Comparison of ENCODE assay signal across 18 cellular contexts in genomic region chr10:78690354-78691111, GRCh38.
A peak's percentile ranks its signal among the peaks of the same experiment; 100 is the strongest.
DNase-seq lines count a peak whose midpoint lies in the region; ATAC-seq and TF ChIP-seq lines count a peak whose summit lies in the region.
"Had no signal": no experiment of that assay in that cellular context is flagged by ENCODE, and none has a peak within 500 bp of the region (broad histone marks: within the 10 kb centered on the region; RNA-seq: fewer than 3 reads in every experiment).

No MANE protein-coding gene starts in this region.

- no peak for TF ChIP-seq POLR2A in gastroesophageal sphincter (IDR thresholded peaks at IDR 0.05)

- no peaks in the 10 kb centered on the region for H3K9me3 Mint-ChIP-seq in type B pancreatic cell
- H3K9me3 Mint-ChIP-seq in H9 = no peaks in the 10 kb centered on the region; a peak in 1 of 5 replicates
- H3K9me3 Mint-ChIP-seq: HFFc6 had no signal

- intact Hi-C loops in cardiac septum (cut with DNase I) (no loop called here), sciatic nerve (cut with DNase I) (no loop called here)

- H3K27ac ChIP-seq in right atrium auricular region (no peak overlapping the region), gastroesophageal sphincter (peak overlapping the region in 3 of 4 donors; percentile 85 to 89 (median 85)), H9 (ENCODE audit: insufficient read length, low read depth, low read length) (no peak overlapping the region)
- H3K27ac ChIP-seq: 22Rv1, BLaER1, HL-60 had no signal

- no peak for TF ChIP-seq EP300 in gastroesophageal sphincter (IDR thresholded peaks at IDR 0.05)

- no peaks in the 10 kb centered on the region for H3K23me2 ChIP-seq in H9 (ENCODE audit: insufficient read length, low read depth, low read length, poor library complexity, severe bottlenecking)

- no peak overlapping the region for H3K4ac ChIP-seq in H9 (ENCODE audit: low read depth, low read length)

- H4K20me1 ChIP-seq in H9 (ENCODE audit: control insufficient read depth, insufficient read depth, insufficient read length) = no peaks in the 10 kb centered on the region
- H4K20me1 ChIP-seq: BLaER1 had no signal

- H2BK5ac ChIP-seq in H9 (ENCODE audit: insufficient read length, low read length) = no peak overlapping the region

- peaks cover 0 to 14% of the 10 kb centered on the region in 2 donors for H3K4me1 ChIP-seq in right atrium auricular region
- peaks cover 0 to 64% (median 15%) of the 10 kb centered on the region in 3 donors for H3K4me1 ChIP-seq in gastroesophageal sphincter
- H3K4me1 ChIP-seq in H9 (ENCODE audit: insufficient read depth, low read length) = no peaks in the 10 kb centered on the region

- H2AK5ac ChIP-seq in H9 (ENCODE audit: insufficient read length, low read length) = no peak overlapping the region

- H3T11ph ChIP-seq in H9 (ENCODE audit: low read length) = no peak overlapping the region

- TF ChIP-seq CTCF in right atrium auricular region (IDR thresholded peaks at IDR 0.05) = no peak
- TF ChIP-seq CTCF in gastroesophageal sphincter (IDR thresholded peaks at IDR 0.05) = no peak
- no peak for TF ChIP-seq CTCF in type B pancreatic cell (conservative IDR thresholded peaks at IDR 0.05)
- TF ChIP-seq CTCF in H9 (conservative IDR thresholded peaks at IDR 0.05) = no peak

- H3K36me3 Mint-ChIP-seq in type B pancreatic cell (no peaks in the 10 kb centered on the region), H9 (ENCODE audit: insufficient read depth in 1 of 3, low read depth in 3 of 3) (no peaks in the 10 kb centered on the region)
- H3K36me3 Mint-ChIP-seq: CD8-positive, alpha-beta memory T cell had no signal

- no peak overlapping the region for H2BK15ac ChIP-seq in H9 (ENCODE audit: low read depth, low read length)

- no peak overlapping the region for H3K4me2 ChIP-seq in H9 (ENCODE audit: insufficient read depth, insufficient read length, low read length)

- H3K56ac ChIP-seq in H9 (ENCODE audit: insufficient read length, low read depth, low read length) = no peak overlapping the region

- WGBS in gastroesophageal sphincter (ENCODE audit: low coverage in 1 of 2), 2 donors = 79 to 80% methylated on average over 1 to 2 of the region's 3 CpGs
- no CpG with 5 or more reads among the region's 3 CpGs for WGBS in H9 (ENCODE audit: extremely low coverage, insufficient read length, low lambda C conversion rate)

- H4K8ac ChIP-seq in H9 (replicated peaks; ENCODE audit: insufficient read length, low read depth, low read length) = no peak overlapping the region

- no peak overlapping the region for H3K4me3 Mint-ChIP-seq in type B pancreatic cell
- no peak overlapping the region for H3K4me3 Mint-ChIP-seq in H9
- H3K4me3 Mint-ChIP-seq: CD8-positive, alpha-beta memory T cell; HFFc6 had no signal

- H3K36me3 ChIP-seq in right atrium auricular region (no peaks in the 10 kb centered on the region), gastroesophageal sphincter (no peaks in the 10 kb centered on the region)
- H3K36me3 ChIP-seq: BLaER1 had no signal

- H3K4me1 Mint-ChIP-seq in type B pancreatic cell (ENCODE audit: unreplicated experiment) (peaks cover 43% of the 10 kb centered on the region), H9 (peaks cover 3 to 4% of the 10 kb centered on the region in 2 experiments; a peak in 2 of 4 replicates)
- H3K4me1 Mint-ChIP-seq: CD8-positive, alpha-beta memory T cell had no signal

- H3K27me3 ChIP-seq in right atrium auricular region = no peaks in the 10 kb centered on the region
- no peaks in the 10 kb centered on the region for H3K27me3 ChIP-seq in gastroesophageal sphincter
- H3K27me3 ChIP-seq in H9 (ENCODE audit: insufficient read depth, low read length) = no peaks in the 10 kb centered on the region
- H3K27me3 ChIP-seq: BLaER1 had no signal

- no peaks in the 10 kb centered on the region for H3K79me2 ChIP-seq in H9 (ENCODE audit: insufficient read depth, low read length)

- H3K23ac ChIP-seq in H9 (ENCODE audit: insufficient read length, low read depth, low read length) = no peak overlapping the region

- H2BK12ac ChIP-seq in H9 (ENCODE audit: insufficient read length, low read depth, low read length) = no peak overlapping the region

- H4K91ac ChIP-seq in H9 (ENCODE audit: insufficient read length, low read depth, low read length) = no peak overlapping the region

- no peak overlapping the region for H4K5ac ChIP-seq in H9 (ENCODE audit: insufficient read length, low read depth, low read length)

- no peak overlapping the region for H2BK120ac ChIP-seq in H9 (ENCODE audit: low read depth, low read length, poor library complexity, severe bottlenecking)

- H3K14ac ChIP-seq in H9 (ENCODE audit: insufficient read depth, low read length) = no peak overlapping the region

- no peak overlapping the region for H2BK20ac ChIP-seq in H9 (ENCODE audit: low read depth, low read length, poor library complexity, severe bottlenecking)

- H3K9me3 ChIP-seq in right atrium auricular region = no peaks in the 10 kb centered on the region
- H3K9me3 ChIP-seq in gastroesophageal sphincter = no peaks in the 10 kb centered on the region
- no peaks in the 10 kb centered on the region for H3K9me3 ChIP-seq in H9 (ENCODE audit: control insufficient read depth, low read depth, low read length)
- H3K9me3 ChIP-seq: BLaER1, Caco-2 had no signal

- no peak overlapping the region for H3K18ac ChIP-seq in H9 (ENCODE audit: insufficient read length, low read depth, low read length)

- H3K27ac Mint-ChIP-seq in type B pancreatic cell (no peak overlapping the region), H9 (no peak overlapping the region)
- H3K27ac Mint-ChIP-seq: HFFc6 had no signal

- H2AFZ ChIP-seq in H9 (ENCODE audit: low read length) = no peak overlapping the region

- no peak overlapping the region for H3K9ac ChIP-seq in H9 (ENCODE audit: extremely low read depth, insufficient read length, low read length)
- H3K9ac ChIP-seq: BLaER1 had no signal

- H3K79me1 ChIP-seq in H9 (ENCODE audit: insufficient read depth, low read depth, low read length, poor library complexity, severe bottlenecking) = no peaks in the 10 kb centered on the region

- ATAC-seq in gastroesophageal sphincter = no peak
- peak; percentile 8 for ATAC-seq in sciatic nerve

- H3K4me3 ChIP-seq in right atrium auricular region (no peak overlapping the region), gastroesophageal sphincter (no peak overlapping the region)
- H3K4me3 ChIP-seq: BLaER1 had no signal

- H3K27me3 Mint-ChIP-seq in type B pancreatic cell (no peaks in the 10 kb centered on the region), H9 (ENCODE audit: low read depth) (peaks cover 11% of the 10 kb centered on the region)

- peak; percentile 59 for DNase-seq in right atrium auricular region (ENCODE audit: low spot score)
- no peak for DNase-seq in cardiac septum (ENCODE audit: low spot score)
- no peak for DNase-seq in sciatic nerve (ENCODE audit: low spot score)
- DNase-seq in type B pancreatic cell (ENCODE audit: extremely low spot score, unreplicated experiment) = peak; percentile 22
- DNase-seq in H9 = no peak
- no peak for DNase-seq in T-helper 2 cell
- DNase-seq in AG20443 (ENCODE audit: low spot score) = no peak
- DNase-seq: AML-193; Caco-2; CD8-positive, alpha-beta memory T cell; DND-41; GF-D8; HCEC 1CT; HFFc6 had no signal

Comparison
In these comparisons a context has a peak if more than half of its experiments do, and no peak if none do; other contexts are left out.
1. DNase-seq: peak in right atrium auricular region (single experiment) and type B pancreatic cell (single experiment); none in cardiac septum (single experiment), sciatic nerve (single experiment), H9 (single experiment), T-helper 2 cell (0 of 5) and AG20443 (single experiment).
2. H3K27ac ChIP-seq: peak in gastroesophageal sphincter (3 of 4); none in right atrium auricular region (0 of 2) and H9 (single experiment).